Comparison of ENCODE assay signal across 15 cellular contexts in the genomic region with DNA sequence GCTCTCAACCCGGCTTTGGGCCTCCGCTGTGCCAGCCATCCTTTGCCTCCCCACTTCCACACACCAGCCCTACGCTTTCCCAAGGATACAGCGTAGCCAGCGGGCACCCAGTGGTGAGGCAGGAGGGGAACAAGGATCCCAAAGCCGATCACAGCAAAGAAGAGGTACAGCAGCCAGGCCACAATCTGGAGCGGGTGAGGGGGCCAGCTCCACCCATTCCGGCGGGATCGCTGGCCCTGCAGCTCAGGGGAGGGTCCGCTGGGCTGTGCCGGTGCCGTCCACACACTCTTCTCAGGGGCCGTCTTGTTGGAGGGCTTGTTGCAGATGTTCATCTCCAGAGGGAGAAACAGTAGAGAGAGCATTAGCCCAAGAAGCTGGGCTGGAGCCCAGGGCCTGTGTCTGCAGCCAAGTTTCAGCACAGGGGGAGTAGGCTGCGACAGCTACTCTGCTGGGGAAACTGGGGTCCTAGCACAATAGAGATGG. TPM values are rescaled to one million over a fixed set of nuclear protein-coding genes. Genes with fewer than 3 reads are reported as not detected.
DNase-seq lines count a peak whose midpoint lies in the region; ATAC-seq and TF ChIP-seq lines count a peak whose summit lies in the region.
"Had no signal": no experiment of that assay in that cellular context is flagged by ENCODE, and none has a peak within 500 bp of the region (broad histone marks: within the 10 kb centered on the region; RNA-seq: fewer than 3 reads in every experiment).

No MANE protein-coding gene starts in this region.

- intact Hi-C loops in ascending aorta (cut with DNase I) (no loop called here), Right ventricle myocardium superior (cut with DNase I) (no loop called here), psoas muscle (cut with DNase I) (no loop called here)

- peak overlapping the region; percentile 4 to 57 for H3K27ac ChIP-seq in ascending aorta
- H3K27ac ChIP-seq in psoas muscle = peak overlapping the region; percentile 87
- H3K27ac ChIP-seq: neural progenitor cell had no signal

- TF ChIP-seq CTCF in AG10803 (conservative IDR thresholded peaks at IDR 0.05; ENCODE audit: low read length) = 0 out of 2 replicates have a peak, but pooled peaks have one; percentile 1
- no peak for TF ChIP-seq CTCF in ascending aorta (IDR thresholded peaks at IDR 0.05)
- no peak for TF ChIP-seq CTCF in psoas muscle (IDR thresholded peaks at IDR 0.05)

- H3K4me1 ChIP-seq in ascending aorta (no peaks in the 10 kb centered on the region), psoas muscle (peaks cover 26% of the 10 kb centered on the region)
- H3K4me1 ChIP-seq: neural progenitor cell had no signal

- no peaks in the 10 kb centered on the region for H3K9me3 ChIP-seq in ascending aorta
- no peaks in the 10 kb centered on the region for H3K9me3 ChIP-seq in psoas muscle

- peak; percentile 62 for DNase-seq in AG10803 (ENCODE audit: low read depth)
- no peak for DNase-seq in ascending aorta (ENCODE audit: low spot score in 2 of 2)
- peak; percentile 74 for DNase-seq in Right ventricle myocardium superior
- peak in 1 of 2 donors; percentile 77 for DNase-seq in psoas muscle
- DNase-seq in NCI-H2227 treated with DMSO at 0.1 percent for 48 hours (lab: John Stamatoyannopoulos, UW) = no peak
- no peak for DNase-seq in activated CD4-positive, CD25-positive, alpha-beta regulatory T cell (lab: John Stamatoyannopoulos, UW)
- no peak for DNase-seq in GDM1 (lab: John Stamatoyannopoulos, UW)
- DNase-seq in middle frontal gyrus (ENCODE audit: extremely low spot score, low spot score) = no peak
- DNase-seq: activated CD8-positive, alpha-beta T cell treated with anti-CD3 and anti-CD28 coated beads, Interleukin-2, amount 10 ng/mL, durations not matched to agents 7 days and 5 days; activated naive CD8-positive, alpha-beta T cell treated with anti-CD3 and anti-CD28 coated beads, Interleukin-2, amount 10 ng/mL, durations not matched to agents 7 days and 5 days; NCI-H1930; stimulated activated CD4-positive, alpha-beta T cell treated with anti-CD3 and anti-CD28 coated beads, Interleukin-1b, Interleukin-23, amount 100 ng/mL, for 48 hours had no signal

- H3K4me3 ChIP-seq in AG10803 (ENCODE audit: low read length) (peak overlapping the region; percentile 26; the same call in 1 of the 2 replicates), ascending aorta (no peak overlapping the region), psoas muscle (peak overlapping the region; percentile 22)
- H3K4me3 ChIP-seq: neural progenitor cell had no signal

- ATAC-seq in Right ventricle myocardium superior (ENCODE audit: poor library complexity) (peak; percentile 74), psoas muscle (peak; percentile 3 to 66 (median 54))
- ATAC-seq: activated CD8-positive, alpha-beta T cell treated with anti-CD3 and anti-CD28 coated beads, Interleukin-2, amount 10 ng/mL, durations not matched to agents 7 days and 5 days had no signal

- 43 to 45% (median 43%) methylated on average over 15 of the region's 15 CpGs for WGBS in psoas muscle, 3 donors

- H3K27me3 ChIP-seq in ascending aorta = no peaks in the 10 kb centered on the region
- no peaks in the 10 kb centered on the region for H3K27me3 ChIP-seq in psoas muscle (ENCODE audit: insufficient read depth in 3 of 3, low read length in 2 of 3)
- H3K27me3 ChIP-seq: neural progenitor cell had no signal

- no peaks in the 10 kb centered on the region for H3K36me3 ChIP-seq in ascending aorta
- H3K36me3 ChIP-seq in psoas muscle (ENCODE audit: insufficient read depth in 1 of 2, low read depth in 1 of 2) = no peaks in the 10 kb centered on the region
- H3K36me3 ChIP-seq: neural progenitor cell had no signal

RNA-seq across cellular contexts. Expression of a gene that starts 10.1 kb away (rescaled TPM):
- total RNA-seq in ascending aorta (82.7 TPM), Right ventricle myocardium superior (3.4 TPM), psoas muscle (10 to 100 TPM in 1 of 4 donors, 1 to 10 TPM in 3; 5.8 to 11.0 (median 6.9) TPM)
- 1 to 10 TPM; 1.7 to 5.0 (median 2.9) TPM for polyA plus RNA-seq in psoas muscle

RNA-seq across cellular contexts. Expression of a gene that starts 12.9 kb away (rescaled TPM):
- total RNA-seq in ascending aorta (2.8 TPM), Right ventricle myocardium superior (8.9 TPM), psoas muscle (10 to 100 TPM; 14.8 to 36.4 (median 25.7) TPM)
- 10 to 100 TPM in 2 of 3 donors, 1 to 10 TPM in 1; 5.3 to 21.4 (median 17.0) TPM for polyA plus RNA-seq in psoas muscle
- total RNA-seq: activated CD8-positive, alpha-beta T cell treated with anti-CD3 and anti-CD28 coated beads, Interleukin-2, amount 10 ng/mL, durations not matched to agents 7 days and 5 days; activated naive CD8-positive, alpha-beta T cell treated with anti-CD3 and anti-CD28 coated beads, Interleukin-2, amount 10 ng/mL, durations not matched to agents 7 days and 5 days; HT1080; T-helper 1 cell treated with Interleukin-12 subunit alpha and Interleukin-12 subunit beta and Interleukin-4 antibody, amounts not matched to agents 30 ng/mL and 1 ng/mL, for 36 hours had no signal

RNA-seq across cellular contexts. Expression of a gene that starts 24.8 kb away (rescaled TPM):
- total RNA-seq in ascending aorta (2.4 TPM), Right ventricle myocardium superior (0.89 TPM), psoas muscle (under 1 TPM; 0.16 to 0.71 (median 0.39) TPM)
- polyA plus RNA-seq in psoas muscle = under 1 TPM; 0.11 to 0.35 (median 0.17) TPM
- total RNA-seq: activated CD8-positive, alpha-beta T cell treated with anti-CD3 and anti-CD28 coated beads, Interleukin-2, amount 10 ng/mL, durations not matched to agents 7 days and 5 days; activated naive CD8-positive, alpha-beta T cell treated with anti-CD3 and anti-CD28 coated beads, Interleukin-2, amount 10 ng/mL, durations not matched to agents 7 days and 5 days; T-helper 1 cell treated with Interleukin-12 subunit alpha and Interleukin-12 subunit beta and Interleukin-4 antibody, amounts not matched to agents 30 ng/mL and 1 ng/mL, for 36 hours had no signal

Comparison
In these comparisons a context has a peak if more than half of its experiments do, and no peak if none do; other contexts are left out.
1. DNase-seq: peak in AG10803 (single experiment) and Right ventricle myocardium superior (single experiment); none in ascending aorta (0 of 2), NCI-H2227 treated with DMSO at 0.1 percent for 48 hours (single experiment), activated CD4-positive, CD25-positive, alpha-beta regulatory T cell (0 of 4), GDM1 (single experiment) and middle frontal gyrus (single experiment).
2. H3K4me3 ChIP-seq: peak in AG10803 (single experiment) and psoas muscle (single experiment); none in ascending aorta (0 of 2).